In genomic region chr5:170219615-170220014, GRCh38 we compare ENCODE assay signal across 1 cellular context.
TF ChIP-seq lines count a peak whose summit lies in the region.

No MANE protein-coding gene starts in this region.

TF ChIP-seq in A549, 52 proteins besides CTCF, POLR2A, EP300 and RAD21 (continued from another document):
- TF ChIP-seq HES2 (IDR thresholded peaks at IDR 0.05) = no peak
- no peak; the same call in 1 of the 2 replicates for TF ChIP-seq FOSL2 (IDR thresholded peaks at IDR 0.05)
- peak; percentile 63 for TF ChIP-seq FOSL2 (CRISPR knock-in tag; IDR thresholded peaks at IDR 0.05)
- no peak for TF ChIP-seq RARB (CRISPR knock-in tag; IDR thresholded peaks at IDR 0.05)
- TF ChIP-seq BHLHE40 (IDR thresholded peaks at IDR 0.05; ENCODE audit: low read depth, low read length) = no peak
- no peak for TF ChIP-seq CBX2 (IDR thresholded peaks at IDR 0.05; ENCODE audit: borderline replicate concordance, low read depth)
- TF ChIP-seq ZSCAN20 (CRISPR knock-in tag; IDR thresholded peaks at IDR 0.05) = no peak
- no peak for TF ChIP-seq HOXA7 (CRISPR knock-in tag; IDR thresholded peaks at IDR 0.05)
- TF ChIP-seq MYC (IDR thresholded peaks at IDR 0.05; ENCODE audit: borderline replicate concordance, low read length) = no peak
- TF ChIP-seq TFCP2L1 (CRISPR knock-in tag; IDR thresholded peaks at IDR 0.05) = no peak
